ENCODE assay signal across 8 cellular contexts in genomic region chr14:69685217-69685616, GRCh38.
DNase-seq lines count a peak whose midpoint lies in the region; ATAC-seq and TF ChIP-seq lines count a peak whose summit lies in the region.

No MANE protein-coding gene starts in this region.

- no TSS peak for BruUV-seq in Caco-2 (replicated peaks; lab: Mats Ljungman, UMichigan)

- no peaks in the 10 kb centered on the region for H3K9me3 Mint-ChIP-seq in CD4-positive, CD25-positive, alpha-beta regulatory T cell
- H3K9me3 Mint-ChIP-seq in Caco-2 (ENCODE audit: unreplicated experiment) (no peaks in the 10 kb centered on the region), mesothelial cell of epicardium (no peaks in the 10 kb centered on the region)

- H3K27me3 Mint-ChIP-seq in CD4-positive, CD25-positive, alpha-beta regulatory T cell = no peaks in the 10 kb centered on the region
- H3K27me3 Mint-ChIP-seq in Caco-2 (ENCODE audit: insufficient read depth, unreplicated experiment) (no peaks in the 10 kb centered on the region), mesothelial cell of epicardium (ENCODE audit: low read depth) (no peaks in the 10 kb centered on the region)

- H3K36me3 ChIP-seq in CD4-positive, CD25-positive, alpha-beta regulatory T cell (ENCODE audit: control insufficient read depth, insufficient read depth, low read length) = peaks cover 14% of the 10 kb centered on the region
- H3K36me3 ChIP-seq in mucosa of descending colon (ENCODE audit: low read depth) (no peaks in the 10 kb centered on the region), Caco-2 (ENCODE audit: control insufficient read depth, insufficient read depth, low read length) (no peaks in the 10 kb centered on the region)

- peak overlapping the region; percentile 61 for H3K27ac ChIP-seq in CD4-positive, CD25-positive, alpha-beta regulatory T cell (ENCODE audit: insufficient read depth, low read length, poor library complexity, severe bottlenecking)
- H3K27ac ChIP-seq in temporal lobe (ENCODE audit: low read depth, low read length) = peak overlapping the region; percentile 34

- POLR2A ChIA-PET in Caco-2 (lab: Charles Lee) = no interaction called here

- no peaks in the 10 kb centered on the region for H3K27me3 ChIP-seq in CD4-positive, CD25-positive, alpha-beta regulatory T cell (ENCODE audit: control insufficient read depth, insufficient read depth, low read length)
- no peaks in the 10 kb centered on the region for H3K27me3 ChIP-seq in Caco-2 (replicated peaks; ENCODE audit: control insufficient read depth, insufficient read depth, low read length)

- H3K4me1 ChIP-seq in CD4-positive, CD25-positive, alpha-beta regulatory T cell (ENCODE audit: control insufficient read depth, insufficient read depth, low read length, poor library complexity, severe bottlenecking) = peaks cover 55% of the 10 kb centered on the region
- H3K4me1 ChIP-seq in mucosa of descending colon (ENCODE audit: low read depth) = peaks cover 11% of the 10 kb centered on the region
- peaks cover 4% of the 10 kb centered on the region for H3K4me1 ChIP-seq in Caco-2

- H3K9me3 ChIP-seq in CD4-positive, CD25-positive, alpha-beta regulatory T cell (ENCODE audit: control insufficient read depth in 2 of 2, low read length in 2 of 2) = no peaks in the 10 kb centered on the region
- H3K9me3 ChIP-seq in mucosa of descending colon (no peaks in the 10 kb centered on the region), Caco-2 (no peaks in the 10 kb centered on the region)

- H3K4me3 ChIP-seq in CD4-positive, CD25-positive, alpha-beta regulatory T cell (ENCODE audit: low read depth, low read length) = peak overlapping the region; percentile 39
- H3K4me3 ChIP-seq in mucosa of descending colon (no peak overlapping the region), Caco-2 (ENCODE audit: low read depth, low read length) (no peak overlapping the region)

- H3K4me3 Mint-ChIP-seq in CD4-positive, CD25-positive, alpha-beta regulatory T cell = peak overlapping the region; percentile 4 to 60 (median 22)
- H3K4me3 Mint-ChIP-seq in Caco-2 (ENCODE audit: unreplicated experiment) (no peak overlapping the region), mesothelial cell of epicardium (no peak overlapping the region)

- H3K27ac Mint-ChIP-seq in CD4-positive, CD25-positive, alpha-beta regulatory T cell = peak overlapping the region; percentile 3 to 92 (median 90)
- no peak overlapping the region for H3K27ac Mint-ChIP-seq in Caco-2 (ENCODE audit: unreplicated experiment)
- no peak overlapping the region for H3K27ac Mint-ChIP-seq in mesothelial cell of epicardium

- CTCF ChIA-PET in Caco-2 (lab: Charles Lee) = no interaction called here

- ATAC-seq in CD4-positive, CD25-positive, alpha-beta regulatory T cell (ENCODE audit: low read depth in 2 of 2) = peak; percentile 85 to 88
- peak; percentile 46 for ATAC-seq in mucosa of descending colon

- TF ChIP-seq CTCF in mucosa of descending colon (IDR thresholded peaks at IDR 0.05) (no peak), Caco-2 (IDR thresholded peaks at IDR 0.05; ENCODE audit: insufficient read depth in 1 of 2, low read depth in 1 of 2, low read length in 1 of 2, severe bottlenecking in 1 of 2, unreplicated experiment in 1 of 2) (no peak), mesothelial cell of epicardium (IDR thresholded peaks at IDR 0.05; ENCODE audit: unreplicated experiment) (no peak)

- intact Hi-C loops in mucosa of descending colon (cut with DNase I, micrococcal nuclease) = no loop called here
- intact Hi-C loops in Caco-2 (cut with micrococcal nuclease; ENCODE audit: unreplicated experiment) = no loop called here

- H3K36me3 Mint-ChIP-seq in CD4-positive, CD25-positive, alpha-beta regulatory T cell = peaks cover 17% of the 10 kb centered on the region
- no peaks in the 10 kb centered on the region for H3K36me3 Mint-ChIP-seq in Caco-2 (ENCODE audit: insufficient read depth, unreplicated experiment)
- H3K36me3 Mint-ChIP-seq in mesothelial cell of epicardium = no peaks in the 10 kb centered on the region

- H3K4me1 Mint-ChIP-seq in CD4-positive, CD25-positive, alpha-beta regulatory T cell = peaks cover 42 to 91% (median 76%) of the 10 kb centered on the region in 4 donors
- H3K4me1 Mint-ChIP-seq in Caco-2 (ENCODE audit: low read depth, unreplicated experiment) (peaks cover 3% of the 10 kb centered on the region), mesothelial cell of epicardium (peaks cover 31% of the 10 kb centered on the region)

- DNase-seq in CD4-positive, CD25-positive, alpha-beta regulatory T cell = peak in 1 of 3 donors; percentile 91
- DNase-seq in NCI-H128 (lab: John Stamatoyannopoulos, UW; ENCODE audit: unreplicated experiment) (peak; percentile 63), mucosa of descending colon (no peak), NCI-H1105 (lab: John Stamatoyannopoulos, UW) (no peak), Caco-2 (no peak), mesothelial cell of epicardium (ENCODE audit: low spot score in 2 of 2, unreplicated experiment in 2 of 2) (no peak)
- DNase-seq in activated T-helper 9 cell treated with anti-CD3 and anti-CD28 coated beads, Interleukin-2, amount 50 U/mL, for 16 hours (ENCODE audit: low read depth) = peak; percentile 54

Comparison
In these comparisons a context has a peak if more than half of its experiments do, and no peak if none do; other contexts are left out.
1. DNase-seq: peak in NCI-H128 (single experiment) and activated T-helper 9 cell treated with anti-CD3 and anti-CD28 coated beads, Interleukin-2, amount 50 U/mL, for 16 hours (single experiment); none in mucosa of descending colon (0 of 3), NCI-H1105 (single experiment), Caco-2 (0 of 2) and mesothelial cell of epicardium (0 of 2).
2. H3K27ac Mint-ChIP-seq: peak in CD4-positive, CD25-positive, alpha-beta regulatory T cell (3 of 3); none in Caco-2 (single experiment) and mesothelial cell of epicardium (single experiment).
3. H3K4me3 Mint-ChIP-seq: peak in CD4-positive, CD25-positive, alpha-beta regulatory T cell (4 of 4); none in Caco-2 (single experiment) and mesothelial cell of epicardium (single experiment).